In genomic region chr7:44876393-44876792, GRCh38 we compare ENCODE assay signal across 23 cellular contexts.
"Had no signal": no experiment of that assay in that cellular context is flagged by ENCODE, and none has a peak within 500 bp of the region (broad histone marks: within the 10 kb centered on the region; RNA-seq: fewer than 3 reads in every experiment).

No MANE protein-coding gene starts in this region.

- H3K27me3 Mint-ChIP-seq: activated naive CD8-positive, alpha-beta T cell; T-helper 17 cell had no signal

- H3K27me3 ChIP-seq: SJCRH30 had no signal

- H2AFZ ChIP-seq: PC-9 had no signal

- H3K4me3 ChIP-seq: PC-9, SJCRH30 had no signal

- H3K4me2 ChIP-seq: PC-9 had no signal

- H3K27ac ChIP-seq: PC-9, SJCRH30 had no signal

- ATAC-seq: activated CD8-positive, alpha-beta T cell treated with anti-CD3 and anti-CD28 coated beads, Interleukin-2, amount 10 ng/mL, durations not matched to agents 7 days and 5 days; T-helper 17 cell; WTC11 had no signal

- H3K4me3 Mint-ChIP-seq: activated CD8-positive, alpha-beta T cell treated with anti-CD3 and anti-CD28 coated beads, Interleukin-2, amount 10 ng/mL, durations not matched to agents 7 days and 5 days; activated naive CD4-positive, alpha-beta T cell treated with anti-CD3 and anti-CD28 coated beads for 36 hours; activated naive CD8-positive, alpha-beta T cell; T-helper 17 cell; WTC11 had no signal

- H3K27ac Mint-ChIP-seq: activated CD8-positive, alpha-beta T cell treated with anti-CD3 and anti-CD28 coated beads, Interleukin-2, amount 10 ng/mL, durations not matched to agents 7 days and 5 days; activated naive CD4-positive, alpha-beta T cell treated with anti-CD3 and anti-CD28 coated beads for 36 hours; activated naive CD8-positive, alpha-beta T cell; T-helper 17 cell; WTC11 had no signal

- DNase-seq: activated CD4-positive, alpha-beta T cell treated with anti-CD3 and anti-CD28 coated beads for 48 hours; activated CD4-positive, alpha-beta T cell treated with anti-CD3 and anti-CD28 coated beads, Interleukin-2, amount 50 U/mL, for 4 hours; activated CD4-positive, CD25-positive, alpha-beta regulatory T cell treated with anti-CD3 and anti-CD28 coated beads, Interleukin-2, amount 50 U/mL, for 72 hours; activated CD8-positive, alpha-beta memory T cell treated with anti-CD3 and anti-CD28 coated beads, Interleukin-2, amount 50 U/mL, for 48 hours; activated CD8-positive, alpha-beta T cell treated with anti-CD3 and anti-CD28 coated beads, Interleukin-2, amount 10 ng/mL, durations not matched to agents 7 days and 5 days; activated gamma-delta T cell; activated naive CD4-positive, alpha-beta T cell treated with anti-CD3 and anti-CD28 coated beads for 36 hours; activated T-cell treated with anti-CD3 and anti-CD28 coated beads, Interleukin-2, amount 50 U/mL, for 1 hour; caudate nucleus; Karpas-422; MM.1S; NCI-H1048; NCI-H146; NCI-H187 treated with DMSO at 0.1 percent for 48 hours; NCI-H2081 treated with DMSO at 0.1 percent for 48 hours; NCI-H446; NCI-H524; PC-9; SJCRH30; T-helper 17 cell; T-helper 9 cell had no signal
